ENCODE assay signal across 8 cellular contexts in the genomic region with DNA sequence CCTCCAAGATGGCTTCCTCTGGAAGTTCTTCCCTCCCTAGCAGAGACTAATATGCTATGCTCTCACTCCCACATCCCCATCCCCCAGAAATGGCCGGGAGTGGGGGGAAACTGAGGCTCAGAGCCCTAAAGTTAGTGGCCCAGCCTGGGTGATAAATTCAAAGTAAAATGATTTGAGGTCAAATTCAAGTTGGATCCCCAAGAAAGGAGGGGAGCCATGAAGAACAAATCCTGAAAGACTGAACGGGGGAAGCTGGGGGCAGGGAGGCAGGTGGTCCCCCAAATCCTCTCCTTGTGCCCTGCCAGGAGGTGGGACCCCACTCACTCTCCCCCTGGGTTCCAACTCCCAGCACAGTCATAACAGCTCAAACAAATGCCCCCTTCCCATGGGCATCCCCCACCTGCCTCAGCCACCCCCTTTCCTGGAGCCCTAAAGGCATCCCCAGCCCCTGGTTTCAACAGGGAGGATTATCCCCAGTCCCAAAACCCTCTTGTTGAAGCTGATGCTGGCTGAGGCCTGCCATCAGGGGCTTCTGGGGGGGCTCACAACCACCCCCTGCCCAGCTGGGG. TPM values are rescaled to one million over a fixed set of nuclear protein-coding genes. Genes with fewer than 3 reads are reported as not detected.
A peak's percentile ranks its signal among the peaks of the same experiment; 100 is the strongest.
DNase-seq lines count a peak whose midpoint lies in the region; ATAC-seq and TF ChIP-seq lines count a peak whose summit lies in the region.

No MANE protein-coding gene starts in this region.

- H3K4me3 ChIP-seq in AG04450 (ENCODE audit: low read depth, low read length) (peak overlapping the region; percentile 78), coronary artery (peak overlapping the region; percentile 87)
- peak overlapping the region; percentile 70 for H3K4me3 ChIP-seq in Jurkat, Clone E6-1 (ENCODE audit: low read length)

- no peaks in the 10 kb centered on the region for H3K9me3 Mint-ChIP-seq in naive thymus-derived CD8-positive, alpha-beta T cell

- H3K27ac ChIP-seq in AG04450 (ENCODE audit: low read depth, low read length) = no peak overlapping the region
- peak overlapping the region; percentile 93 to 98 for H3K27ac ChIP-seq in coronary artery

- H3K27me3 Mint-ChIP-seq in naive thymus-derived CD8-positive, alpha-beta T cell = peaks cover 0 to 6% (median 0%) of the 10 kb centered on the region in 5 donors

- CTCF ChIA-PET in AG04450 (lab: Charles Lee) = interaction anchor here (0.6 to 4.6 kb wide), 18 partner anchors 9 to 278 kb away, joined by 3 to 109 read pairs (median 9); partner anchors contain the start of gene APOBEC3C
- CTCF ChIA-PET in GM10248 (lab: Yijun Ruan, JAX) = interaction anchor here (0.9 to 4.9 kb wide), 47 partner anchors 9 to 658 kb away, joined by 3 to 90 read pairs (median 4); partner anchors contain the start of genes APOBEC3B, APOBEC3D, CBX7 and RPL3

- peak overlapping the region; percentile 53 to 92 (median 86) for H3K27ac Mint-ChIP-seq in naive thymus-derived CD8-positive, alpha-beta T cell

- H3K4me1 Mint-ChIP-seq in naive thymus-derived CD8-positive, alpha-beta T cell = peaks cover 26 to 56% (median 53%) of the 10 kb centered on the region in 4 donors

- peaks cover 0 to 17% (median 0%) of the 10 kb centered on the region in 3 donors for H3K36me3 Mint-ChIP-seq in naive thymus-derived CD8-positive, alpha-beta T cell

- H3K27me3 ChIP-seq in AG04450 (ENCODE audit: control insufficient read depth, insufficient read depth, low read length) = peaks cover 3% of the 10 kb centered on the region

- in situ Hi-C loops in GM13977 (cut with MboI; ENCODE audit: low pct_unique_long_range_greater_than_20kb, low sequenced_read_pairs, unreplicated experiment) = no loop called here

- no peak for ATAC-seq in naive thymus-derived CD8-positive, alpha-beta T cell
- ATAC-seq in HG02970 (IDR thresholded peaks at IDR 0.05; ENCODE audit: low FRiP score, unreplicated experiment) = no peak

- H3K9me3 ChIP-seq in AG04450 (ENCODE audit: control insufficient read depth, insufficient read depth, low read length) = no peaks in the 10 kb centered on the region; the same call in 1 of the 2 replicates

- DNase-seq in AG04450 (ENCODE audit: low read depth, low spot score) (no peak), coronary artery (ENCODE audit: low spot score) (no peak), GM10248 (ENCODE audit: extremely low spot score) (no peak), D341Med (ENCODE audit: low spot score) (no peak), GM13977 (ENCODE audit: low spot score) (no peak)
- no peak for DNase-seq in Jurkat, Clone E6-1 (ENCODE audit: low read depth, low spot score)
- DNase-seq in naive thymus-derived CD8-positive, alpha-beta T cell = peak in 1 of 10 donors; percentile 15

- POLR2A ChIA-PET in AG04450 (lab: Yijun Ruan, JAX) = interaction anchor here (1.2 to 2.4 kb wide), 4 partner anchors 53 to 448 kb away, joined by 3 to 8 read pairs (median 4); partner anchors contain the start of gene RPL3
- POLR2A ChIA-PET in naive thymus-derived CD8-positive, alpha-beta T cell (lab: Charles Lee) = interaction anchor here (0.7 to 3.0 kb wide), 14 partner anchors 29 to 448 kb away, joined by 3 to 30 read pairs (median 5); partner anchors contain the start of genes APOBEC3B, CBX7, GTPBP1 and RPL3
- POLR2A ChIA-PET in GM10248 (lab: Yijun Ruan, JAX) = no interaction called here

- peak overlapping the region; percentile 82 to 97 (median 89) for H3K4me3 Mint-ChIP-seq in naive thymus-derived CD8-positive, alpha-beta T cell

- TF ChIP-seq CTCF in AG04450 (IDR thresholded peaks at IDR 0.05; ENCODE audit: low read depth, low read length) (no peak), coronary artery (IDR thresholded peaks at IDR 0.05) (no peak), GM10248 (IDR thresholded peaks at IDR 0.05; ENCODE audit: control extremely low read depth, extremely low read depth, low read depth, missing control alignments) (no peak), GM13977 (IDR thresholded peaks at IDR 0.05; ENCODE audit: extremely low read depth, insufficient read depth, missing control alignments) (no peak)

RNA-seq across cellular contexts. Expression of gene CBX6, which starts 1.1 kb away (rescaled TPM):
- 14.7 and 19.8 TPM in 2 replicates for polyA plus RNA-seq in AG04450 (2011; rRNA removed)
- polyA minus RNA-seq in AG04450 (2011; rRNA and poly(A)+ RNA removed) = 57.6 and 66.9 TPM in 2 replicates
- polyA plus RNA-seq in Jurkat, Clone E6-1 (2012; ENCODE audit: insufficient read depth, insufficient read length) = 12.3 TPM
- 10 to 100 TPM; 66.7 TPM for total RNA-seq in naive thymus-derived CD8-positive, alpha-beta T cell
- 1 to 10 TPM; 5.8 to 6.5 (median 6.4) TPM for polyA plus RNA-seq in naive thymus-derived CD8-positive, alpha-beta T cell

RNA-seq across cellular contexts. Expression of gene NPTXR, which starts 27.0 kb away (rescaled TPM):
- 1.7 and 2.3 TPM in 2 replicates for polyA plus RNA-seq in AG04450 (2011; rRNA removed)
- polyA minus RNA-seq in AG04450 (2011; rRNA and poly(A)+ RNA removed) = 3.0 and 3.2 TPM in 2 replicates
- polyA plus RNA-seq in Jurkat, Clone E6-1 (2012; ENCODE audit: insufficient read depth, insufficient read length) = 1.4 TPM
- 10 to 100 TPM; 11.3 to 12.6 TPM for total RNA-seq in naive thymus-derived CD8-positive, alpha-beta T cell
- polyA plus RNA-seq in naive thymus-derived CD8-positive, alpha-beta T cell = 1 to 10 TPM in 1 of 3 donors, under 1 TPM in 2; 0.73 to 1.1 (median 0.87) TPM
